1 cellular context compared by ENCODE assay signal in genomic region chr16:85515830-85516397, GRCh38.
TF ChIP-seq lines count a peak whose summit lies in the region.

No MANE protein-coding gene starts in this region.

TF ChIP-seq in SK-N-SH treated with all-trans-retinoic acid at 6 μM for 48 hours, 23 proteins besides CTCF, POLR2A, EP300 and RAD21 (continued from another document):
- TF ChIP-seq, protein P1, sequence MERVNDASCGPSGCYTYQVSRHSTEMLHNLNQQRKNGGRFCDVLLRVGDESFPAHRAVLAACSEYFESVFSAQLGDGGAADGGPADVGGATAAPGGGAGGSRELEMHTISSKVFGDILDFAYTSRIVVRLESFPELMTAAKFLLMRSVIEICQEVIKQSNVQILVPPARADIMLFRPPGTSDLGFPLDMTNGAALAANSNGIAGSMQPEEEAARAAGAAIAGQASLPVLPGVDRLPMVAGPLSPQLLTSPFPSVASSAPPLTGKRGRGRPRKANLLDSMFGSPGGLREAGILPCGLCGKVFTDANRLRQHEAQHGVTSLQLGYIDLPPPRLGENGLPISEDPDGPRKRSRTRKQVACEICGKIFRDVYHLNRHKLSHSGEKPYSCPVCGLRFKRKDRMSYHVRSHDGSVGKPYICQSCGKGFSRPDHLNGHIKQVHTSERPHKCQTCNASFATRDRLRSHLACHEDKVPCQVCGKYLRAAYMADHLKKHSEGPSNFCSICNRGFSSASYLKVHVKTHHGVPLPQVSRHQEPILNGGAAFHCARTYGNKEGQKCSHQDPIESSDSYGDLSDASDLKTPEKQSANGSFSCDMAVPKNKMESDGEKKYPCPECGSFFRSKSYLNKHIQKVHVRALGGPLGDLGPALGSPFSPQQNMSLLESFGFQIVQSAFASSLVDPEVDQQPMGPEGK (CRISPR knock-in tag; IDR thresholded peaks at IDR 0.05; ENCODE audit: borderline replicate concordance) = no peak
- TF ChIP-seq CREB5 (CRISPR knock-in tag; IDR thresholded peaks at IDR 0.05; ENCODE audit: low read depth) = no peak
- no peak for TF ChIP-seq TSHZ2 (CRISPR knock-in tag; IDR thresholded peaks at IDR 0.05)
- no peak for TF ChIP-seq ZNF565 (CRISPR knock-in tag; conservative IDR thresholded peaks at IDR 0.05; ENCODE audit: low read depth)
